Comparison of ENCODE assay signal across 1 cellular context in the genomic region with DNA sequence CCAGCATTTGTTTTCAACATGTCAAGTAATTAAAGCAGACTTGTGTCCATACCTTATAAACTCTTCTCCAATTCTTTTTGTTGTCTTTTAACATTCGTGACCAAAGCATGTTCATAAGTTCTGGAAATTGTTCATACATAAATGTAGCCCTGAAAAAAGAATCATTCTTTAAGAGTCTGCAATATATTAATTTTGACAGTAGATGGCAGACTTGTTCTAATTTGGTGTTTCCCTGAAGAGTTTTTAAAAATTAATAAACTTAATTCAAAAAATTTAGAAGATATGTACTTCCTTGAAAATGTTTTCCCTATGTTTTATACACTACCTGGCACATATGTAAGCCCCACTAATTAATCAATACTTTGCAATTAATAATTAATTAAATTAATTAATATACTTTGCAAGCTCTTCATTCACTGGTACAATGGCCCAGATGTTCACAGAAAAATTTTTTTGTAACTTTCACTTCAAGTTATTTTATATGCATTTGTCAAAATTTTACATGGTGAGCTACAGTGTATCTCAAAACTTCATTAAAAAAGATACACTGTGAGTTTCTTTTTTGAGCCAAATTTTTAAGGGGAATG.
TF ChIP-seq lines count a peak whose summit lies in the region.

No MANE protein-coding gene starts in this region.

TF ChIP-seq in GM23338, 12 proteins besides CTCF, POLR2A, EP300 and RAD21 (continued from another document):
- no peak for TF ChIP-seq ZNF462 (CRISPR knock-in tag; IDR thresholded peaks at IDR 0.05)
